2 cellular contexts compared by ENCODE assay signal in genomic region chr11:199782-200181, GRCh38.
TF ChIP-seq lines count a peak whose summit lies in the region.

No MANE protein-coding gene starts in this region.

TF ChIP-seq in GM23338, 12 proteins besides CTCF, POLR2A, EP300 and RAD21:
- TF ChIP-seq ZNF114 (CRISPR knock-in tag; IDR thresholded peaks at IDR 0.05) = no peak
- TF ChIP-seq, protein P1, sequence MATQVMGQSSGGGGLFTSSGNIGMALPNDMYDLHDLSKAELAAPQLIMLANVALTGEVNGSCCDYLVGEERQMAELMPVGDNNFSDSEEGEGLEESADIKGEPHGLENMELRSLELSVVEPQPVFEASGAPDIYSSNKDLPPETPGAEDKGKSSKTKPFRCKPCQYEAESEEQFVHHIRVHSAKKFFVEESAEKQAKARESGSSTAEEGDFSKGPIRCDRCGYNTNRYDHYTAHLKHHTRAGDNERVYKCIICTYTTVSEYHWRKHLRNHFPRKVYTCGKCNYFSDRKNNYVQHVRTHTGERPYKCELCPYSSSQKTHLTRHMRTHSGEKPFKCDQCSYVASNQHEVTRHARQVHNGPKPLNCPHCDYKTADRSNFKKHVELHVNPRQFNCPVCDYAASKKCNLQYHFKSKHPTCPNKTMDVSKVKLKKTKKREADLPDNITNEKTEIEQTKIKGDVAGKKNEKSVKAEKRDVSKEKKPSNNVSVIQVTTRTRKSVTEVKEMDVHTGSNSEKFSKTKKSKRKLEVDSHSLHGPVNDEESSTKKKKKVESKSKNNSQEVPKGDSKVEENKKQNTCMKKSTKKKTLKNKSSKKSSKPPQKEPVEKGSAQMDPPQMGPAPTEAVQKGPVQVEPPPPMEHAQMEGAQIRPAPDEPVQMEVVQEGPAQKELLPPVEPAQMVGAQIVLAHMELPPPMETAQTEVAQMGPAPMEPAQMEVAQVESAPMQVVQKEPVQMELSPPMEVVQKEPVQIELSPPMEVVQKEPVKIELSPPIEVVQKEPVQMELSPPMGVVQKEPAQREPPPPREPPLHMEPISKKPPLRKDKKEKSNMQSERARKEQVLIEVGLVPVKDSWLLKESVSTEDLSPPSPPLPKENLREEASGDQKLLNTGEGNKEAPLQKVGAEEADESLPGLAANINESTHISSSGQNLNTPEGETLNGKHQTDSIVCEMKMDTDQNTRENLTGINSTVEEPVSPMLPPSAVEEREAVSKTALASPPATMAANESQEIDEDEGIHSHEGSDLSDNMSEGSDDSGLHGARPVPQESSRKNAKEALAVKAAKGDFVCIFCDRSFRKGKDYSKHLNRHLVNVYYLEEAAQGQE (IDR thresholded peaks at IDR 0.05; ENCODE audit: unreplicated experiment) = no peak
- no peak for TF ChIP-seq EZH2phosphoT487 (IDR thresholded peaks at IDR 0.05; ENCODE audit: unreplicated experiment)
- no peak for TF ChIP-seq EZH2 (IDR thresholded peaks at IDR 0.05; ENCODE audit: low read depth, unreplicated experiment)
- TF ChIP-seq STAT1 (IDR thresholded peaks at IDR 0.05; ENCODE audit: unreplicated experiment) = no peak
TF ChIP-seq in GM23338: peak in this region for 0.

TF ChIP-seq in K562, 482 proteins besides CTCF, POLR2A, EP300 and RAD21:
- TF ChIP-seq RBFOX2 (IDR thresholded peaks at IDR 0.05; ENCODE audit: low read depth, low read length) (peak; percentile 20; the same call in 1 of the 2 replicates), POLR2G (IDR thresholded peaks at IDR 0.05; ENCODE audit: low read depth, low read length) (peak; percentile 54), SUPT5H (IDR thresholded peaks at IDR 0.05) (0 out of 2 replicates have a peak, but pooled peaks have one; percentile 26), U2AF2 (optimal IDR thresholded peaks at IDR 0.05; ENCODE audit: low read depth, low read length) (no peak)
TF ChIP-seq in K562: peak in this region for 3.
